In genomic region chr5:174726916-174727793, GRCh38 we compare ENCODE assay signal across 27 cellular contexts. TPM values are rescaled to one million over a fixed set of nuclear protein-coding genes. Genes with fewer than 3 reads are reported as not detected.
DNase-seq lines count a peak whose midpoint lies in the region; ATAC-seq and TF ChIP-seq lines count a peak whose summit lies in the region.
"Had no signal": no experiment of that assay in that cellular context is flagged by ENCODE, and none has a peak within 500 bp of the region (broad histone marks: within the 10 kb centered on the region; RNA-seq: fewer than 3 reads in every experiment).

No MANE protein-coding gene starts in this region.

- H3K27me3 ChIP-seq in GM23338 (ENCODE audit: insufficient read depth) (peaks cover 100% of the 10 kb centered on the region), sigmoid colon (peaks cover 11 to 91% (median 76%) of the 10 kb centered on the region in 3 donors)

- no peaks in the 10 kb centered on the region for H3K36me3 ChIP-seq in GM23338 (ENCODE audit: insufficient read depth)
- H3K36me3 ChIP-seq in sigmoid colon, result peaks cover 0 to 4% (median 0%) of the 10 kb centered on the region in 4 donors

- H3K79me2 ChIP-seq in GM23338 (replicated peaks; ENCODE audit: insufficient read depth), result no peaks in the 10 kb centered on the region

- H3K4me3 Mint-ChIP-seq in GM23338 (no peak overlapping the region), brain (peak overlapping the region; percentile 76 to 93 (median 86)), mesothelial cell of epicardium (peak overlapping the region; percentile 92)
- no peak overlapping the region for H3K4me3 Mint-ChIP-seq in activated CD4-positive, alpha-beta T cell treated with anti-CD3 and anti-CD28 coated beads, Interleukin-2, amount 10 ng/mL, durations not matched to agents 7 days and 5 days
- H3K4me3 Mint-ChIP-seq: activated CD8-positive, alpha-beta T cell treated with anti-CD3 and anti-CD28 coated beads for 36 hours; activated T-helper 1 cell treated with anti-CD3 and anti-CD28 coated beads, Interleukin-12 subunit alpha, Interleukin-12 subunit beta, Interleukin-2, Interleukin-4 antibody, amounts not matched to agents 30 ng/mL and 10 ng/mL and 1 ng/mL, durations not matched to agents 14 hours and 24 hours and 36 hours; CD4-positive, alpha-beta memory T cell; memory B cell; stimulated activated naive B cell treated with anti-CD40 and anti-IgM and Interleukin-4, amounts not matched to agents 10 μg/mL and 1 μg/mL and 100 μg/mL, for 72 hours had no signal

- peaks cover 20% of the 10 kb centered on the region for H3F3A ChIP-seq in GM23338 (replicated peaks; ENCODE audit: low read depth)

- H3K4me3 ChIP-seq in GM23338 (peak overlapping the region; percentile 24; the same call in 1 of the 2 replicates), sigmoid colon (no peak overlapping the region)
- H3K4me3 ChIP-seq: K562 had no signal

- H3K27me3 Mint-ChIP-seq in GM23338 (ENCODE audit: insufficient read depth, low read depth, poor library complexity) (peaks cover 98% of the 10 kb centered on the region), brain (peaks cover 100% of the 10 kb centered on the region), mesothelial cell of epicardium (ENCODE audit: low read depth) (no peaks in the 10 kb centered on the region)
- H3K27me3 Mint-ChIP-seq in activated CD4-positive, alpha-beta T cell treated with anti-CD3 and anti-CD28 coated beads, Interleukin-2, amount 10 ng/mL, durations not matched to agents 7 days and 5 days, result peaks cover 90% of the 10 kb centered on the region

- TF ChIP-seq POLR2A in sigmoid colon (IDR thresholded peaks at IDR 0.05), result no peak

- no peak for TF ChIP-seq CTCF in GM23338 (conservative IDR thresholded peaks at IDR 0.05; ENCODE audit: low read depth in 2 of 2)
- TF ChIP-seq CTCF in brain (conservative IDR thresholded peaks at IDR 0.05), result no peak
- no peak for TF ChIP-seq CTCF in mesothelial cell of epicardium (IDR thresholded peaks at IDR 0.05; ENCODE audit: unreplicated experiment)
- no peak for TF ChIP-seq CTCF in sigmoid colon (IDR thresholded peaks at IDR 0.05)

- DNase-seq in GM23338 (ENCODE audit: low spot score) (peak; percentile 41), mesothelial cell of epicardium (ENCODE audit: low spot score in 2 of 2, unreplicated experiment in 2 of 2) (no peak), sigmoid colon (peak; percentile 20), NCI-H1417 (lab: John Stamatoyannopoulos, UW) (no peak), NCI-H187 (lab: John Stamatoyannopoulos, UW) (no peak)
- DNase-seq in activated CD4-positive, alpha-beta T cell treated with anti-CD3 and anti-CD28 coated beads, Interleukin-2, amount 10 ng/mL, durations not matched to agents 7 days and 5 days, result no peak
- DNase-seq: activated CD8-positive, alpha-beta memory T cell treated with anti-CD3 and anti-CD28 coated beads, Interleukin-2, amount 50 U/mL, for 48 hours; activated CD8-positive, alpha-beta T cell treated with anti-CD3 and anti-CD28 coated beads for 36 hours; activated naive CD4-positive, alpha-beta T cell treated with Interleukin-2 at 50 U/mL for 16 hours; AML-193; CD4-positive, alpha-beta memory T cell; hippocampal formation; NCI-H1105; NCI-H1930; NCI-H524; NK-92 treated with Interleukin-12 subunit alpha and Interleukin-12 subunit beta, amount 100 ng/mL, for 24 hours; PC-3; SK-N-SH; stimulated activated naive B cell treated with anti-CD40 and anti-IgM and Interleukin-4, amounts not matched to agents 10 μg/mL and 1 μg/mL and 100 μg/mL, for 72 hours; substantia nigra had no signal

- POLR2A ChIA-PET in activated CD4-positive, alpha-beta T cell treated with anti-CD3 and anti-CD28 coated beads, Interleukin-2, amount 10 ng/mL, durations not matched to agents 7 days and 5 days (lab: Charles Lee), result no interaction called here

- peak overlapping the region; percentile 64 for H3K4me2 ChIP-seq in GM23338

- H3K9me2 ChIP-seq in GM23338 (ENCODE audit: insufficient read depth), result no peaks in the 10 kb centered on the region
- H3K9me2 ChIP-seq: SK-N-SH had no signal

- H2AFZ ChIP-seq in GM23338, result no peak overlapping the region

- H4K20me1 ChIP-seq in GM23338 (replicated peaks; ENCODE audit: insufficient read depth), result peaks cover 60% of the 10 kb centered on the region

- H3K4me1 Mint-ChIP-seq in GM23338 (peaks cover 59% of the 10 kb centered on the region), brain (peaks cover 36% of the 10 kb centered on the region), mesothelial cell of epicardium (peaks cover 79% of the 10 kb centered on the region)
- H3K4me1 Mint-ChIP-seq in activated CD4-positive, alpha-beta T cell treated with anti-CD3 and anti-CD28 coated beads, Interleukin-2, amount 10 ng/mL, durations not matched to agents 7 days and 5 days, result peaks cover 8% of the 10 kb centered on the region

- CTCF ChIA-PET in activated CD4-positive, alpha-beta T cell treated with anti-CD3 and anti-CD28 coated beads, Interleukin-2, amount 10 ng/mL, durations not matched to agents 7 days and 5 days (lab: Charles Lee), result interaction anchor here (0.7 to 1.0 kb wide), 2 partner anchors 12 to 287 kb away, joined by 3 read pairs; no protein-coding TSS in a partner anchor

- ATAC-seq in GM23338, result no peak
- ATAC-seq: activated CD8-positive, alpha-beta T cell treated with anti-CD3 and anti-CD28 coated beads for 36 hours; K562; PC-3; stimulated activated naive B cell treated with anti-CD40 and anti-IgM and Interleukin-4, amounts not matched to agents 10 μg/mL and 1 μg/mL and 100 μg/mL, for 72 hours had no signal

- H3K27ac Mint-ChIP-seq in GM23338 (no peak overlapping the region), brain (peak overlapping the region in 4 of 5 experiments; percentile 29 to 94 (median 62)), mesothelial cell of epicardium (peak overlapping the region; percentile 95)
- no peak overlapping the region for H3K27ac Mint-ChIP-seq in activated CD4-positive, alpha-beta T cell treated with anti-CD3 and anti-CD28 coated beads, Interleukin-2, amount 10 ng/mL, durations not matched to agents 7 days and 5 days
- H3K27ac Mint-ChIP-seq: activated CD8-positive, alpha-beta T cell treated with anti-CD3 and anti-CD28 coated beads for 36 hours; activated T-helper 1 cell treated with anti-CD3 and anti-CD28 coated beads, Interleukin-12 subunit alpha, Interleukin-12 subunit beta, Interleukin-2, Interleukin-4 antibody, amounts not matched to agents 30 ng/mL and 10 ng/mL and 1 ng/mL, durations not matched to agents 14 hours and 24 hours and 36 hours; CD4-positive, alpha-beta memory T cell; memory B cell; stimulated activated naive B cell treated with anti-CD40 and anti-IgM and Interleukin-4, amounts not matched to agents 10 μg/mL and 1 μg/mL and 100 μg/mL, for 72 hours had no signal

- H3K36me3 Mint-ChIP-seq in GM23338 (ENCODE audit: low read depth) (no peaks in the 10 kb centered on the region), brain (peaks cover 6% of the 10 kb centered on the region), mesothelial cell of epicardium (peaks cover 3% of the 10 kb centered on the region)
- no peaks in the 10 kb centered on the region for H3K36me3 Mint-ChIP-seq in activated CD4-positive, alpha-beta T cell treated with anti-CD3 and anti-CD28 coated beads, Interleukin-2, amount 10 ng/mL, durations not matched to agents 7 days and 5 days (ENCODE audit: low read depth)
- H3K36me3 Mint-ChIP-seq: CD4-positive, alpha-beta memory T cell; memory B cell had no signal

- 41 to 75% methylated on average over 21 of the region's 21 CpGs for WGBS in sigmoid colon, 2 donors

- intact Hi-C loops in sigmoid colon (cut with DNase I), result loop anchor here (10.0 kb wide), 1 partner anchor 152 kb away; no protein-coding TSS in a partner anchor

- no peaks in the 10 kb centered on the region for H3K9me3 ChIP-seq in sigmoid colon
- H3K9me3 ChIP-seq: SK-N-SH had no signal

- H3K27ac ChIP-seq in GM23338 (ENCODE audit: low read depth), result no peak overlapping the region
- H3K27ac ChIP-seq in sigmoid colon, result no peak overlapping the region

- no peaks in the 10 kb centered on the region; the same call in 2 of the 3 replicates for H3K9me3 Mint-ChIP-seq in GM23338
- H3K9me3 Mint-ChIP-seq in brain, result peaks cover 0 to 3% (median 0%) of the 10 kb centered on the region in 5 experiments
- no peaks in the 10 kb centered on the region for H3K9me3 Mint-ChIP-seq in mesothelial cell of epicardium
- H3K9me3 Mint-ChIP-seq in activated CD4-positive, alpha-beta T cell treated with anti-CD3 and anti-CD28 coated beads, Interleukin-2, amount 10 ng/mL, durations not matched to agents 7 days and 5 days, result peaks cover 6% of the 10 kb centered on the region
- H3K9me3 Mint-ChIP-seq: activated CD8-positive, alpha-beta T cell treated with anti-CD3 and anti-CD28 coated beads for 36 hours; stimulated activated naive B cell treated with anti-CD40 and anti-IgM and Interleukin-4, amounts not matched to agents 10 μg/mL and 1 μg/mL and 100 μg/mL, for 72 hours had no signal

- H3K4me1 ChIP-seq in GM23338 (ENCODE audit: insufficient read depth), result peaks cover 62% of the 10 kb centered on the region
- peaks cover 0 to 35% (median 26%) of the 10 kb centered on the region in 4 donors for H3K4me1 ChIP-seq in sigmoid colon

- TF ChIP-seq EP300 in sigmoid colon (IDR thresholded peaks at IDR 0.05), result no peak

TF ChIP-seq in GM23338, 12 proteins besides CTCF, POLR2A, EP300 and RAD21 (continues in another document):
- no peak for TF ChIP-seq CREB1 (CRISPR knock-in tag; IDR thresholded peaks at IDR 0.05; ENCODE audit: low read depth)
- TF ChIP-seq EZH2 (IDR thresholded peaks at IDR 0.05; ENCODE audit: low read depth, unreplicated experiment), result peak; percentile 79
- no peak for TF ChIP-seq NANOG (IDR thresholded peaks at IDR 0.05; ENCODE audit: borderline replicate concordance)

RNA-seq across cellular contexts. Expression of gene MSX2, which starts 2.8 kb away (rescaled TPM):
- total RNA-seq in GM23338 (2014; rRNA removed; shearing (Covaris generic)), result 0.17 and 0.62 TPM in 2 replicates
- polyA plus RNA-seq in GM23338 (2016; fragmentation: Nextera tagmentation; extraction: Ambion mirVana) (0.37 and 0.47 TPM in 2 replicates), brain (ENCODE audit: insufficient read depth, low read depth, low replicate concordance) (0.54 TPM), sigmoid colon (1 to 10 TPM in 1 of 3 donors, under 1 TPM in 1, not detected in 1; 0.16 to 1.2 TPM)
- total RNA-seq in mesothelial cell of epicardium (83.9 to 86.9 TPM (median 85.2 TPM) in 3 replicates), sigmoid colon (1 to 10 TPM in 2 of 4 donors, under 1 TPM in 1, not detected in 1; 0.66 to 1.8 (median 1.1) TPM)
- under 1 TPM in 1 of 2 experiments, not detected in 1; 0.17 TPM for total RNA-seq in activated CD4-positive, alpha-beta T cell treated with anti-CD3 and anti-CD28 coated beads, Interleukin-2, amount 10 ng/mL, durations not matched to agents 7 days and 5 days
- total RNA-seq: A673; activated CD8-positive, alpha-beta T cell treated with anti-CD3 and anti-CD28 coated beads for 36 hours; activated T-helper 1 cell treated with anti-CD3 and anti-CD28 coated beads, Interleukin-12 subunit alpha, Interleukin-12 subunit beta, Interleukin-2, Interleukin-4 antibody, amounts not matched to agents 30 ng/mL and 10 ng/mL and 1 ng/mL, durations not matched to agents 14 hours and 24 hours and 36 hours; K562; skeletal muscle tissue; T-helper 1 cell treated with Interleukin-12 subunit alpha and Interleukin-12 subunit beta and Interleukin-4 antibody, amounts not matched to agents 30 ng/mL and 1 ng/mL, for 36 hours had no signal
- polyA plus RNA-seq: CD4-positive, alpha-beta memory T cell; K562 had no signal

Comparison
In these comparisons a context has a peak if more than half of its experiments do, and no peak if none do; other contexts are left out.
1. DNase-seq: peak in GM23338 (single experiment) and sigmoid colon (single experiment); none in mesothelial cell of epicardium (0 of 2), activated CD4-positive, alpha-beta T cell treated with anti-CD3 and anti-CD28 coated beads, Interleukin-2, amount 10 ng/mL, durations not matched to agents 7 days and 5 days (single experiment), NCI-H1417 (0 of 3) and NCI-H187 (0 of 2).
2. H3K27ac Mint-ChIP-seq: peak in brain (4 of 5) and mesothelial cell of epicardium (single experiment); none in GM23338 (single experiment) and activated CD4-positive, alpha-beta T cell treated with anti-CD3 and anti-CD28 coated beads, Interleukin-2, amount 10 ng/mL, durations not matched to agents 7 days and 5 days (single experiment).
3. H3K4me3 Mint-ChIP-seq: peak in brain (5 of 5) and mesothelial cell of epicardium (single experiment); none in GM23338 (single experiment) and activated CD4-positive, alpha-beta T cell treated with anti-CD3 and anti-CD28 coated beads, Interleukin-2, amount 10 ng/mL, durations not matched to agents 7 days and 5 days (single experiment).
4. RNA of gene MSX2, which starts 2.8 kb away (total RNA-seq): 83.9 to 86.9 TPM in mesothelial cell of epicardium; 0.66 to 1.8 TPM in sigmoid colon, 0.17 to 0.62 TPM in GM23338 and 0.17 TPM in activated CD4-positive, alpha-beta T cell treated with anti-CD3 and anti-CD28 coated beads, Interleukin-2, amount 10 ng/mL, durations not matched to agents 7 days and 5 days; every median in the first group is over 10 times any median in the second.